In the genomic region with DNA sequence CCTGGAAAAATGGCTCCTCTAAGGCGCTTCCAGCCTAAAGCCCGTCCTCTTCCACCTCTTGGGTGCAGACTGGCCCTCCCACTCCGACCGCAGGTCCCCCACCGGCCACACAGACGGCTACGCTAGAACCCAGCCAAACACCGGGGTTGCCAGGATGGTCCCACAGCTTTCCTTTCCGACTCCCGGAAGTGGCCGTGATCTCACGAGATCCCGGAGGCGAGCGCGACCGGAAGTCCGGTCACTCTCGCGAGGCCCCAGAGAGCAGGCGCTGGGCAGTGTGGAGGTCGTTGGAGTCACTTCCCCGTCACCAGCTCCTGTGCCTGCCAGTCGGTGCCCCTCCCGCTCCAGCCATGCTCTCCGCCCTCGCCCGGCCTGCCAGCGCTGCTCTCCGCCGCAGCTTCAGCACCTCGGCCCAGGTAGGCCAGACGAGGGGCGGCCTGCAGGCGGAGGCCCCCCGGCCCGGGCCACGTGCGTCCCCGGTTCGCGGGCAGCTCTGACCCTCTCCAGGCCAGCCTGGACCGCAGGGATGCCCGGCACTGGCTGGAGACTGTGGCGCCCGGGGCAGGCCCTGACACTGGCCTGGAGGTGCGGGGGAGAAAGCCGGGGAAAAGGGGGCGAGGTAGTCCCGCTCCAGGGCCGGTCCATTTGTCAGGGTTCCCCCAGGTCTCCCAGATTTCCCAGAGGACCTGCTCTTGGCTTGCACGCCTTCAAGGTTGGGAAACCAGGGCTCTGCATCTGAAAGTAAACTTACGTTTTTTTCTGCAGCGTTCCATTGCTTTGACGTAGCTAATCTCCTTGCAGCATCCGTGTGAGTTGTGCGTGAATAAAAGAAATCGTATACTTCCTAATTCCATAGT, we compare ENCODE assay signal across 1 cellular context.
TF ChIP-seq lines count a peak whose summit lies in the region.

A gene with protein sequence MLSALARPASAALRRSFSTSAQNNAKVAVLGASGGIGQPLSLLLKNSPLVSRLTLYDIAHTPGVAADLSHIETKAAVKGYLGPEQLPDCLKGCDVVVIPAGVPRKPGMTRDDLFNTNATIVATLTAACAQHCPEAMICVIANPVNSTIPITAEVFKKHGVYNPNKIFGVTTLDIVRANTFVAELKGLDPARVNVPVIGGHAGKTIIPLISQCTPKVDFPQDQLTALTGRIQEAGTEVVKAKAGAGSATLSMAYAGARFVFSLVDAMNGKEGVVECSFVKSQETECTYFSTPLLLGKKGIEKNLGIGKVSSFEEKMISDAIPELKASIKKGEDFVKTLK (plus strand): TSS at position 296 of the 857 bp plus-strand sequence. CDS start 55 bp downstream, at position 351.
A gene with protein sequence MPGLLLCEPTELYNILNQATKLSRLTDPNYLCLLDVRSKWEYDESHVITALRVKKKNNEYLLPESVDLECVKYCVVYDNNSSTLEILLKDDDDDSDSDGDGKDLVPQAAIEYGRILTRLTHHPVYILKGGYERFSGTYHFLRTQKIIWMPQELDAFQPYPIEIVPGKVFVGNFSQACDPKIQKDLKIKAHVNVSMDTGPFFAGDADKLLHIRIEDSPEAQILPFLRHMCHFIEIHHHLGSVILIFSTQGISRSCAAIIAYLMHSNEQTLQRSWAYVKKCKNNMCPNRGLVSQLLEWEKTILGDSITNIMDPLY (minus strand): TSS at position 190 of the 857 bp plus-strand sequence. CDS start 17,477 bp downstream, outside the sequence.

TF ChIP-seq in HEK293, 187 proteins besides CTCF, POLR2A, EP300 and RAD21 (continued from another document):
- TF ChIP-seq, protein P1, sequence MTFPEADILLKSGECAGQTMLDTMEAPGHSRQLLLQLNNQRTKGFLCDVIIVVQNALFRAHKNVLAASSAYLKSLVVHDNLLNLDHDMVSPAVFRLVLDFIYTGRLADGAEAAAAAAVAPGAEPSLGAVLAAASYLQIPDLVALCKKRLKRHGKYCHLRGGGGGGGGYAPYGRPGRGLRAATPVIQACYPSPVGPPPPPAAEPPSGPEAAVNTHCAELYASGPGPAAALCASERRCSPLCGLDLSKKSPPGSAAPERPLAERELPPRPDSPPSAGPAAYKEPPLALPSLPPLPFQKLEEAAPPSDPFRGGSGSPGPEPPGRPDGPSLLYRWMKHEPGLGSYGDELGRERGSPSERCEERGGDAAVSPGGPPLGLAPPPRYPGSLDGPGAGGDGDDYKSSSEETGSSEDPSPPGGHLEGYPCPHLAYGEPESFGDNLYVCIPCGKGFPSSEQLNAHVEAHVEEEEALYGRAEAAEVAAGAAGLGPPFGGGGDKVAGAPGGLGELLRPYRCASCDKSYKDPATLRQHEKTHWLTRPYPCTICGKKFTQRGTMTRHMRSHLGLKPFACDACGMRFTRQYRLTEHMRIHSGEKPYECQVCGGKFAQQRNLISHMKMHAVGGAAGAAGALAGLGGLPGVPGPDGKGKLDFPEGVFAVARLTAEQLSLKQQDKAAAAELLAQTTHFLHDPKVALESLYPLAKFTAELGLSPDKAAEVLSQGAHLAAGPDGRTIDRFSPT (tag by site-specific recombination; IDR thresholded peaks at IDR 0.05): peak; percentile 80
- TF ChIP-seq OVOL3 (tag by site-specific recombination; IDR thresholded peaks at IDR 0.05) (no peak), ZNF391 (tag by site-specific recombination; IDR thresholded peaks at IDR 0.05; ENCODE audit: borderline replicate concordance, low read depth) (no peak), SP2 (tag by site-specific recombination; IDR thresholded peaks at IDR 0.05) (peak; percentile 87), PRDM1 (tag by site-specific recombination; IDR thresholded peaks at IDR 0.05) (no peak), SP3 (tag by site-specific recombination; IDR thresholded peaks at IDR 0.05) (peak; percentile 52; the same call in 1 of the 2 replicates), ZBTB17 (tag by site-specific recombination; IDR thresholded peaks at IDR 0.05) (0 out of 2 replicates have a peak, but pooled peaks have one; percentile 30)
- TF ChIP-seq, protein P2, sequence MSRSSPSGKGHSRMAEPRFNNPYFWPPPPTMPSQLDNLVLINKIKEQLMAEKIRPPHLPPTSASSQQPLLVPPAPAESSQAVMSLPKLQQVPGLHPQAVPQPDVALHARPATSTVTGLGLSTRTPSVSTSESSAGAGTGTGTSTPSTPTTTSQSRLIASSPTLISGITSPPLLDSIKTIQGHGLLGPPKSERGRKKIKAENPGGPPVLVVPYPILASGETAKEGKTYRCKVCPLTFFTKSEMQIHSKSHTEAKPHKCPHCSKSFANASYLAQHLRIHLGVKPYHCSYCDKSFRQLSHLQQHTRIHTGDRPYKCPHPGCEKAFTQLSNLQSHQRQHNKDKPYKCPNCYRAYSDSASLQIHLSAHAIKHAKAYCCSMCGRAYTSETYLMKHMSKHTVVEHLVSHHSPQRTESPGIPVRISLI (tag by site-specific recombination; IDR thresholded peaks at IDR 0.05): no peak
